ENCODE assay signal across 7 cellular contexts in the genomic region with DNA sequence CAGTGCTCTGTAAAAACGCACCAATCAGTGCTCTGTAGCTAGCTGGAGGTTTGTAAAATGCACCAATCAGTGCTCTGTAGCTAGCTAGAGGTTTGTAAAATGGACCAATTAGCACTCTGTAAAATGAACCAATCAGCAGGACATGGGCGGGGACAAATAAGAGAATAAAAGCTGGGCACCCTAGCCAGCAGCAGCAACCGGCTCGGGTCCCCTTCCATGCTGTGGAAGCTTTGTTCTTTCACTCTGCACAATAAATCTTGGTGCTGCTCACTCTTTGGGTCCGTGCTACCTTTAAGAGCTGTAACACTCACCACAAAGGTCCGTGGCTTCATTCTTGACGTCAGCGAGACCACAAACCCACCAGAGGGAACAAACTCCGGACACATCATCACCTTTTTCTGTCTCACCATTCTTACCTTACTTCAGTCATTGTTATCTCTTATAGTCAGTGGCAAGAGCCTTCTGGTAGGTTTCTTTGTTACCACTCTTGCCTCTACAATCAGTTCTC. TPM values are rescaled to one million over a fixed set of nuclear protein-coding genes. Genes with fewer than 3 reads are reported as not detected.
DNase-seq lines count a peak whose midpoint lies in the region; ATAC-seq and TF ChIP-seq lines count a peak whose summit lies in the region.
"Not testable (repeated sequence)": the region's sequence is repeated elsewhere in the genome, so short reads cannot be mapped to it uniquely, and the experiment has no call there.

No MANE protein-coding gene starts in this region.

- not testable (repeated sequence) for TF ChIP-seq CTCF in progenitor cell of endocrine pancreas (IDR thresholded peaks at IDR 0.05; ENCODE audit: unreplicated experiment)

- ATAC-seq in effector memory CD8-positive, alpha-beta T cell (replicated peaks): peak; percentile 20

- not testable (repeated sequence) for DNase-seq in Jurkat, Clone E6-1 (ENCODE audit: low read depth, low spot score); progenitor cell of endocrine pancreas (ENCODE audit: low spot score, unreplicated experiment)
- DNase-seq in activated CD4-positive, CD25-positive, alpha-beta regulatory T cell treated with anti-CD3 and anti-CD28 coated beads, Interleukin-2, amount 50 U/mL, for 16 hours (ENCODE audit: low read depth, low spot score): peak; percentile 56
- peak; percentile 28 for DNase-seq in activated CD8-positive, alpha-beta memory T cell treated with anti-CD3 and anti-CD28 coated beads, Interleukin-2, amount 50 U/mL, for 1 hour (ENCODE audit: extremely low read depth)
- DNase-seq in activated naive CD4-positive, alpha-beta T cell treated with Interleukin-2 at 50 U/mL for 16 hours: peak; percentile 35
- peak; percentile 29 to 46 (median 43) for DNase-seq in effector memory CD8-positive, alpha-beta T cell
- DNase-seq in stimulated activated CD8-positive, alpha-beta memory T cell treated with anti-CD3 and anti-CD28 coated beads, Interleukin-2, amount 100 ng/mL, for 48 hours (ENCODE audit: low read depth in 2 of 2): peak; percentile 44 to 65

- not testable (repeated sequence) for H3K9me3 Mint-ChIP-seq in effector memory CD8-positive, alpha-beta T cell; progenitor cell of endocrine pancreas (ENCODE audit: low read depth)

- peaks cover 50 to 67% of the 10 kb centered on the region in 2 donors for H3K4me1 Mint-ChIP-seq in effector memory CD8-positive, alpha-beta T cell (ENCODE audit: low read depth in 2 of 2)
- H3K4me1 Mint-ChIP-seq in progenitor cell of endocrine pancreas (ENCODE audit: low read depth): peaks cover 24% of the 10 kb centered on the region

- H3K4me3 ChIP-seq in Jurkat, Clone E6-1 (ENCODE audit: low read length): peak overlapping the region; percentile 35

- H3K4me3 Mint-ChIP-seq in effector memory CD8-positive, alpha-beta T cell: peak overlapping the region; percentile 9 to 54
- H3K4me3 Mint-ChIP-seq in progenitor cell of endocrine pancreas (ENCODE audit: low read depth): not testable (repeated sequence)

- H3K36me3 Mint-ChIP-seq in effector memory CD8-positive, alpha-beta T cell (ENCODE audit: insufficient read depth): peaks cover 16% of the 10 kb centered on the region
- not testable (repeated sequence) for H3K36me3 Mint-ChIP-seq in progenitor cell of endocrine pancreas (ENCODE audit: insufficient read depth)

- H3K27me3 Mint-ChIP-seq in effector memory CD8-positive, alpha-beta T cell; progenitor cell of endocrine pancreas: not testable (repeated sequence)

- peak overlapping the region; percentile 74 to 80 for H3K27ac Mint-ChIP-seq in effector memory CD8-positive, alpha-beta T cell
- H3K27ac Mint-ChIP-seq in progenitor cell of endocrine pancreas: peak overlapping the region; percentile 5

RNA-seq across cellular contexts. Expression of gene STAM, which starts 4.3 kb away (rescaled TPM):
- 27.7 TPM for polyA plus RNA-seq in Jurkat, Clone E6-1 (2012; ENCODE audit: insufficient read depth, insufficient read length)
- total RNA-seq in progenitor cell of endocrine pancreas: 25.1 and 27.8 TPM in 2 replicates

RNA-seq across cellular contexts. Expression of gene HACD1, which starts 31.1 kb away (rescaled TPM):
- 62.4 TPM for polyA plus RNA-seq in Jurkat, Clone E6-1 (2012; ENCODE audit: insufficient read depth, insufficient read length)
- 14.3 and 15.9 TPM in 2 replicates for total RNA-seq in progenitor cell of endocrine pancreas
